14 cellular contexts compared by ENCODE assay signal in genomic region chr6:85405853-85406198, GRCh38. TPM values are rescaled to one million over a fixed set of nuclear protein-coding genes. Genes with fewer than 3 reads are reported as not detected.
DNase-seq lines count a peak whose midpoint lies in the region; ATAC-seq, FAIRE-seq and TF ChIP-seq lines count a peak whose summit lies in the region.
"Had no signal": no experiment of that assay in that cellular context is flagged by ENCODE, and none has a peak within 500 bp of the region (broad histone marks: within the 10 kb centered on the region; RNA-seq: fewer than 3 reads in every experiment).

No MANE protein-coding gene starts in this region.

- H3K79me2 ChIP-seq in SK-N-SH (ENCODE audit: insufficient read depth), result no peaks in the 10 kb centered on the region; the same call in 1 of the 2 replicates
- H3K79me2 ChIP-seq in GM23338 (replicated peaks; ENCODE audit: insufficient read depth), result no peaks in the 10 kb centered on the region

- H3K4me3 ChIP-seq in SK-N-SH (ENCODE audit: low read depth in 2 of 2, low read length in 1 of 2) (no peak overlapping the region; a peak in 1 of 4 replicates), small intestine (ENCODE audit: low read depth in 1 of 2, low read length in 2 of 2) (no peak overlapping the region), GM23338 (no peak overlapping the region)
- H3K4me3 ChIP-seq: sigmoid colon, SJCRH30 had no signal

- H3K4me2 ChIP-seq in SK-N-SH, result peak overlapping the region; percentile 58
- H3K4me2 ChIP-seq in GM23338, result no peak overlapping the region

- no peak overlapping the region for H3K4me3 Mint-ChIP-seq in GM23338
- H3K4me3 Mint-ChIP-seq: activated CD4-positive, alpha-beta T cell treated with anti-CD3 and anti-CD28 coated beads for 36 hours; H9 had no signal

- H3K9me3 Mint-ChIP-seq in GM23338, result no peaks in the 10 kb centered on the region; the same call in 2 of the 3 replicates
- H3K9me3 Mint-ChIP-seq: activated naive CD4-positive, alpha-beta T cell treated with anti-CD3 and anti-CD28 coated beads, Interleukin-2, amount 50 U/mL, for 72 hours; H9 had no signal

- H3K4me1 Mint-ChIP-seq in GM23338, result peaks cover 45% of the 10 kb centered on the region

- H3K9me3 ChIP-seq in SK-N-SH (no peaks in the 10 kb centered on the region), small intestine (ENCODE audit: control insufficient read depth, low read depth) (no peaks in the 10 kb centered on the region)
- H3K9me3 ChIP-seq: sigmoid colon, SJCRH30 had no signal

- no peak for FAIRE-seq in small intestine (lab: Jason Lieb, UNC)

- no peak for TF ChIP-seq CTCF in SK-N-SH (IDR thresholded peaks at IDR 0.05)
- TF ChIP-seq CTCF in GM23338 (conservative IDR thresholded peaks at IDR 0.05; ENCODE audit: low read depth in 2 of 2), result no peak

- no peaks in the 10 kb centered on the region for H3K27me3 ChIP-seq in SK-N-SH (ENCODE audit: insufficient read depth)
- no peaks in the 10 kb centered on the region for H3K27me3 ChIP-seq in small intestine (ENCODE audit: control insufficient read depth in 2 of 2, insufficient read depth in 2 of 2, low read length in 2 of 2)
- H3K27me3 ChIP-seq in GM23338 (ENCODE audit: insufficient read depth), result no peaks in the 10 kb centered on the region
- H3K27me3 ChIP-seq: sigmoid colon, SJCRH30 had no signal

- H4K20me1 ChIP-seq in SK-N-SH (ENCODE audit: insufficient read depth) (no peaks in the 10 kb centered on the region), GM23338 (replicated peaks; ENCODE audit: insufficient read depth) (no peaks in the 10 kb centered on the region)

- H3K36me3 ChIP-seq in SK-N-SH (replicated peaks in 1 of 2; ENCODE audit: control insufficient read depth in 1 of 2, insufficient read depth in 2 of 2, low read length in 1 of 2) (no peaks in the 10 kb centered on the region), small intestine (ENCODE audit: control insufficient read depth in 2 of 2, insufficient read depth in 2 of 2, low read length in 2 of 2) (no peaks in the 10 kb centered on the region), GM23338 (ENCODE audit: insufficient read depth) (no peaks in the 10 kb centered on the region)
- H3K36me3 ChIP-seq: sigmoid colon, SJCRH30 had no signal

- H3K36me3 Mint-ChIP-seq in GM23338 (ENCODE audit: low read depth), result no peaks in the 10 kb centered on the region
- H3K36me3 Mint-ChIP-seq: activated naive CD4-positive, alpha-beta T cell treated with anti-CD3 and anti-CD28 coated beads, Interleukin-2, amount 50 U/mL, for 72 hours had no signal

- DNase-seq in SK-N-SH, result no peak
- DNase-seq in HuH-7 (ENCODE audit: low spot score), result peak; percentile 29
- DNase-seq in epithelial cell of prostate (ENCODE audit: low read depth, low spot score), result no peak
- no peak for DNase-seq in small intestine
- no peak for DNase-seq in COLO829 (ENCODE audit: low spot score)
- no peak for DNase-seq in GM23338 (ENCODE audit: low spot score)
- DNase-seq: activated CD4-positive, alpha-beta T cell treated with anti-CD3 and anti-CD28 coated beads for 36 hours; H9; NCI-H446; sigmoid colon; SJCRH30 had no signal

- CTCF ChIA-PET in SK-N-SH (lab: Yijun Ruan, JAX), result interaction anchor here (1.3 kb wide), 1 partner anchor 77 kb away, joined by 4 read pairs; no protein-coding TSS in a partner anchor

- ATAC-seq in SK-N-SH treated with all-trans-retinoic acid at 6 μM for 48 hours, result no peak
- ATAC-seq in esophagus mucosa, result no peak
- ATAC-seq in GM23338, result no peak
- ATAC-seq: activated CD4-positive, alpha-beta T cell treated with anti-CD3 and anti-CD28 coated beads for 36 hours; activated naive CD4-positive, alpha-beta T cell treated with anti-CD3 and anti-CD28 coated beads, Interleukin-2, amount 50 U/mL, for 72 hours had no signal

- no peaks in the 10 kb centered on the region for H3K9me2 ChIP-seq in SK-N-SH
- H3K9me2 ChIP-seq in GM23338 (ENCODE audit: insufficient read depth), result no peaks in the 10 kb centered on the region; the same call in 1 of the 2 replicates

- H3K9ac ChIP-seq in SK-N-SH, result peak overlapping the region; percentile 80

- no peak overlapping the region for H2AFZ ChIP-seq in SK-N-SH (ENCODE audit: low read depth)
- no peak overlapping the region for H2AFZ ChIP-seq in GM23338

- no peak for TF ChIP-seq EP300 in SK-N-SH (IDR thresholded peaks at IDR 0.05; ENCODE audit: borderline replicate concordance in 1 of 2, low read depth in 1 of 2, low read length in 1 of 2)

- no peak overlapping the region for H3K27ac Mint-ChIP-seq in GM23338
- H3K27ac Mint-ChIP-seq: activated CD4-positive, alpha-beta T cell treated with anti-CD3 and anti-CD28 coated beads for 36 hours; activated naive CD4-positive, alpha-beta T cell treated with anti-CD3 and anti-CD28 coated beads, Interleukin-2, amount 50 U/mL, for 72 hours had no signal

- H3F3A ChIP-seq in SK-N-SH (replicated peaks; ENCODE audit: insufficient read depth) (peaks cover 38% of the 10 kb centered on the region), GM23338 (replicated peaks; ENCODE audit: low read depth) (no peaks in the 10 kb centered on the region)

- 59% methylated on average over 2 of the region's 2 CpGs for WGBS in SK-N-SH (ENCODE audit: low lambda C conversion rate)
- WGBS in small intestine, 3 donors, result 19 to 49% (median 24%) methylated on average over 2 of the region's 2 CpGs

- peaks cover 3% of the 10 kb centered on the region for H3K27me3 Mint-ChIP-seq in GM23338 (ENCODE audit: insufficient read depth, low read depth, poor library complexity)
- H3K27me3 Mint-ChIP-seq: activated CD4-positive, alpha-beta T cell treated with anti-CD3 and anti-CD28 coated beads for 36 hours had no signal

- TF ChIP-seq RAD21 in SK-N-SH (IDR thresholded peaks at IDR 0.05; ENCODE audit: low read length), result no peak

- POLR2A ChIA-PET in SK-N-SH (lab: Yijun Ruan, JAX), result no interaction called here

- H3K4me1 ChIP-seq in SK-N-SH (ENCODE audit: control insufficient read depth in 1 of 2, insufficient read depth in 2 of 2, low read depth in 1 of 2, low read length in 1 of 2), result peaks cover 11 to 51% of the 10 kb centered on the region in 2 experiments
- peaks cover 12 to 28% of the 10 kb centered on the region in 2 donors for H3K4me1 ChIP-seq in small intestine (ENCODE audit: control insufficient read depth in 2 of 2, insufficient read depth in 1 of 2, low read depth in 1 of 2, low read length in 1 of 2)
- H3K4me1 ChIP-seq in GM23338 (ENCODE audit: insufficient read depth), result peaks cover 27% of the 10 kb centered on the region
- H3K4me1 ChIP-seq: sigmoid colon, SJCRH30 had no signal

- H3K27ac ChIP-seq in SK-N-SH (ENCODE audit: low read depth in 2 of 2, low read length in 1 of 2) (peak overlapping the region; percentile 92 to 98), epithelial cell of prostate (peak overlapping the region; percentile 100), small intestine (ENCODE audit: low read depth in 1 of 2, low read length in 1 of 2) (peak overlapping the region; percentile 74 to 90), GM23338 (ENCODE audit: low read depth) (no peak overlapping the region)
- H3K27ac ChIP-seq: sigmoid colon, SJCRH30 had no signal

TF ChIP-seq in SK-N-SH, 30 proteins besides CTCF, POLR2A, EP300 and RAD21:
- TF ChIP-seq MEF2A (IDR thresholded peaks at IDR 0.05; ENCODE audit: borderline replicate concordance, low read depth) (no peak), EZH2phosphoT487 (IDR thresholded peaks at IDR 0.05; ENCODE audit: borderline replicate concordance, low read depth) (no peak), YY1 (IDR thresholded peaks at IDR 0.05; ENCODE audit: low read depth) (no peak), TEAD4 (IDR thresholded peaks at IDR 0.05; ENCODE audit: borderline replicate concordance, insufficient read depth) (no peak)

TF ChIP-seq in SK-N-SH treated with all-trans-retinoic acid at 6 μM for 48 hours, 23 proteins besides CTCF, POLR2A, EP300 and RAD21 (continues in another document):
- no peak for TF ChIP-seq ISL1 (CRISPR knock-in tag; IDR thresholded peaks at IDR 0.05)
- no peak for TF ChIP-seq OSR1 (CRISPR knock-in tag; IDR thresholded peaks at IDR 0.05)
- no peak for TF ChIP-seq CSDC2 (CRISPR knock-in tag; IDR thresholded peaks at IDR 0.05)

TF ChIP-seq in GM23338, 12 proteins besides CTCF, POLR2A, EP300 and RAD21 (continues in another document):
- no peak for TF ChIP-seq STAT1 (IDR thresholded peaks at IDR 0.05; ENCODE audit: unreplicated experiment)
- no peak for TF ChIP-seq POLR2AphosphoS5 (IDR thresholded peaks at IDR 0.05; ENCODE audit: low read depth)
- no peak for TF ChIP-seq REST (IDR thresholded peaks at IDR 0.05; ENCODE audit: unreplicated experiment)
- no peak for TF ChIP-seq EZH2 (IDR thresholded peaks at IDR 0.05; ENCODE audit: low read depth, unreplicated experiment)
- TF ChIP-seq CREB1 (CRISPR knock-in tag; IDR thresholded peaks at IDR 0.05; ENCODE audit: low read depth), result no peak
- TF ChIP-seq EZH2phosphoT487 (IDR thresholded peaks at IDR 0.05; ENCODE audit: unreplicated experiment), result no peak
- no peak for TF ChIP-seq NANOG (IDR thresholded peaks at IDR 0.05; ENCODE audit: borderline replicate concordance)

RNA-seq across cellular contexts. Expression of gene NT5E, which starts 44.1 kb away (rescaled TPM):
- 443 and 528 TPM in 2 replicates for polyA plus RNA-seq in SK-N-SH (2012; rRNA removed)
- polyA plus RNA-seq in SK-N-SH (2012; cell fraction: cytosol; rRNA removed), result 569 and 615 TPM in 2 replicates
- 256 and 330 TPM in 2 replicates for polyA plus RNA-seq in SK-N-SH (2012; cell fraction: nucleus; rRNA removed)
- 10 to 100 TPM in 2 of 3 donors, 1 to 10 TPM in 1; 5.8 to 24.9 (median 11.8) TPM for polyA plus RNA-seq in small intestine
- total RNA-seq in esophagus mucosa, result 4.1 TPM
- total RNA-seq in GM23338 (2014; rRNA removed; shearing (Covaris generic)), result 0.50 and 1.5 TPM in 2 replicates
- 0.18 and 0.23 TPM in 2 replicates for polyA plus RNA-seq in GM23338 (2016; fragmentation: Nextera tagmentation; extraction: Ambion mirVana)

Comparison
In these comparisons a context has a peak if more than half of its experiments do, and no peak if none do; other contexts are left out.
1. RNA of gene NT5E, which starts 44.1 kb away (polyA plus RNA-seq): 256 to 615 TPM in SK-N-SH; 5.8 to 24.9 TPM in small intestine and 0.18 to 0.23 TPM in GM23338; every median in the first group is over 4 times any median in the second.